1 cellular context compared by ENCODE assay signal in genomic region chr7:41447106-41448042, GRCh38.
TF ChIP-seq lines count a peak whose summit lies in the region.

No MANE protein-coding gene starts in this region.

TF ChIP-seq in SK-N-SH treated with all-trans-retinoic acid at 6 μM for 48 hours, 23 proteins besides CTCF, POLR2A, EP300 and RAD21 (continued from another document):
- no peak for TF ChIP-seq POU6F1 (CRISPR knock-in tag; IDR thresholded peaks at IDR 0.05; ENCODE audit: borderline replicate concordance, low read depth)
